8 cellular contexts compared by ENCODE assay signal in genomic region chr9:125200216-125201047, GRCh38. TPM values are rescaled to one million over a fixed set of nuclear protein-coding genes. Genes with fewer than 3 reads are reported as not detected.
DNase-seq lines count a peak whose midpoint lies in the region; TF ChIP-seq lines count a peak whose summit lies in the region.

TSS of gene RABEPK (plus strand) at chr9:125200542. CDS start at chr9:125203014, 2,472 bp downstream.

- no peaks in the 10 kb centered on the region for H3K9me3 Mint-ChIP-seq in neural progenitor cell

- H2AFZ ChIP-seq in neural progenitor cell (replicated peaks): peak within 1 kb of the TSS; percentile 85

- H4K20me1 ChIP-seq in neural progenitor cell (ENCODE audit: low read depth): no peaks in the 10 kb centered on the region

- TF ChIP-seq CTCF in foreskin fibroblast (IDR thresholded peaks at IDR 0.05; ENCODE audit: low read depth, low read length): no peak
- no peak for TF ChIP-seq CTCF in neural progenitor cell (IDR thresholded peaks at IDR 0.05)

- peaks cover 9% of the 10 kb centered on the region for H3K4me1 Mint-ChIP-seq in neural progenitor cell

- H3K4me3 ChIP-seq in H7 (ENCODE audit: insufficient read depth, low read depth, low read length) (peak within 1 kb of the TSS; percentile 89), foreskin fibroblast (ENCODE audit: low read depth in 1 of 2, low read length in 2 of 2) (peak within 1 kb of the TSS; percentile 84 to 87), neural progenitor cell (peak within 1 kb of the TSS; percentile 73)

- peaks cover 6% of the 10 kb centered on the region for H3K79me2 ChIP-seq in neural progenitor cell (ENCODE audit: low read depth)

- H3K36me3 ChIP-seq in H7 (replicated peaks; ENCODE audit: control insufficient read depth, insufficient read depth, low read length): no peaks in the 10 kb centered on the region; the same call in none of the 2 replicates
- H3K36me3 ChIP-seq in neural progenitor cell: no peaks in the 10 kb centered on the region

- peaks cover 8% of the 10 kb centered on the region for H3K27me3 Mint-ChIP-seq in neural progenitor cell (ENCODE audit: insufficient read depth, low read depth)

- DNase-seq in ELR (ENCODE audit: low read depth) (peak; percentile 97), H7 (peak; percentile 99), M059J (ENCODE audit: low read depth) (peak; percentile 96), SIG-M5 (lab: John Stamatoyannopoulos, UW) (peak; percentile 65), activated gamma-delta T cell treated with Interleukin-2 at 50 U/mL for 16 hours (peak; percentile 88), foreskin fibroblast (peak; percentile 93 to 98), neural progenitor cell (ENCODE audit: low spot score) (peak; percentile 97), stromal cell of bone marrow (ENCODE audit: low read depth) (peak; percentile 91)

- peaks cover 5% of the 10 kb centered on the region for H3K4me1 ChIP-seq in neural progenitor cell

- no peaks in the 10 kb centered on the region for H3K9me3 ChIP-seq in neural progenitor cell (ENCODE audit: low read depth)

- peak within 1 kb of the TSS; percentile 24 for H3K9ac ChIP-seq in neural progenitor cell

- peak within 1 kb of the TSS; percentile 91 for H3K4me3 Mint-ChIP-seq in neural progenitor cell

- H3F3A ChIP-seq in neural progenitor cell (ENCODE audit: low read depth): peaks cover 24% of the 10 kb centered on the region

- no peak within 1 kb of the TSS for H3K27ac ChIP-seq in neural progenitor cell

- no peak within 1 kb of the TSS for H3K27ac Mint-ChIP-seq in neural progenitor cell

- H3K4me2 ChIP-seq in neural progenitor cell: peak within 1 kb of the TSS; percentile 81

- H3K36me3 Mint-ChIP-seq in neural progenitor cell: no peaks in the 10 kb centered on the region

- no peaks in the 10 kb centered on the region for H3K27me3 ChIP-seq in H7 (ENCODE audit: control insufficient read depth, insufficient read depth, low read length)
- peaks cover 9% of the 10 kb centered on the region for H3K27me3 ChIP-seq in neural progenitor cell

RNA-seq across cellular contexts. Expression of gene RABEPK, which starts in this region (rescaled TPM):
- 37.7 and 40.6 TPM in 2 replicates for total RNA-seq in H7 (2014; rRNA removed; shearing (Covaris generic))
- total RNA-seq in M059J (2014; rRNA removed; shearing (Covaris generic)): 25.1 and 36.6 TPM in 2 replicates
- total RNA-seq in neural progenitor cell (ENCODE audit: low replicate concordance): 7.8 and 12.4 TPM in 2 replicates
